11 cellular contexts compared by ENCODE assay signal in genomic region chr2:113895819-113896563, GRCh38. TPM values are rescaled to one million over a fixed set of nuclear protein-coding genes. Genes with fewer than 3 reads are reported as not detected.
DNase-seq lines count a peak whose midpoint lies in the region; ATAC-seq, FAIRE-seq and TF ChIP-seq lines count a peak whose summit lies in the region.
"Had no signal": no experiment of that assay in that cellular context is flagged by ENCODE, and none has a peak within 500 bp of the region (broad histone marks: within the 10 kb centered on the region; RNA-seq: fewer than 3 reads in every experiment).

No MANE protein-coding gene starts in this region.

- dilution Hi-C loops in keratinocyte (cut with MboI; ENCODE audit: extremely low pct_ligation_motif_present, low sequenced_read_pairs), result no loop called here

- CTCF ChIA-PET in activated CD8-positive, alpha-beta T cell treated with anti-CD3 and anti-CD28 coated beads for 36 hours (lab: Charles Lee), result interaction anchor here (1.0 to 2.4 kb wide), 5 partner anchors 8 to 292 kb away, joined by 3 to 6 read pairs (median 3); no protein-coding TSS in a partner anchor
- CTCF ChIA-PET in Caco-2 (lab: Charles Lee), result no interaction called here

- H3K36me3 Mint-ChIP-seq in CD4-positive, CD25-positive, alpha-beta regulatory T cell, result peaks cover 33% of the 10 kb centered on the region
- peaks cover 65% of the 10 kb centered on the region for H3K36me3 Mint-ChIP-seq in activated CD8-positive, alpha-beta T cell treated with anti-CD3 and anti-CD28 coated beads for 36 hours (ENCODE audit: low read depth)
- H3K36me3 Mint-ChIP-seq in Caco-2 (ENCODE audit: insufficient read depth, unreplicated experiment), result peaks cover 39% of the 10 kb centered on the region

- H3K27me3 ChIP-seq in CD4-positive, CD25-positive, alpha-beta regulatory T cell (ENCODE audit: control insufficient read depth, insufficient read depth, low read length), result no peaks in the 10 kb centered on the region
- H3K27me3 ChIP-seq in keratinocyte (ENCODE audit: control insufficient read depth, extremely low read depth, insufficient read depth, low read length), result no peaks in the 10 kb centered on the region
- H3K27me3 ChIP-seq in Caco-2 (replicated peaks; ENCODE audit: control insufficient read depth, insufficient read depth, low read length), result no peaks in the 10 kb centered on the region
- H3K27me3 ChIP-seq: upper lobe of right lung had no signal

- H3K4me3 ChIP-seq in CD4-positive, CD25-positive, alpha-beta regulatory T cell (ENCODE audit: low read depth, low read length), result peak overlapping the region; percentile 93
- H3K4me3 ChIP-seq in keratinocyte (ENCODE audit: control insufficient read depth in 2 of 3, extremely low read depth in 1 of 3, insufficient read depth in 2 of 3, low read depth in 1 of 3, low read length in 3 of 3) (no peak overlapping the region), Caco-2 (ENCODE audit: low read depth, low read length) (no peak overlapping the region)
- H3K4me3 ChIP-seq: upper lobe of right lung had no signal

- no peak for TF ChIP-seq CTCF in activated CD8-positive, alpha-beta T cell treated with anti-CD3 and anti-CD28 coated beads for 36 hours (IDR thresholded peaks at IDR 0.05)
- TF ChIP-seq CTCF in keratinocyte (optimal IDR thresholded peaks at IDR 0.05 in 1 of 3, IDR thresholded peaks at IDR 0.05 in 1 of 3, conservative IDR thresholded peaks at IDR 0.05 in 1 of 3; ENCODE audit: extremely low read depth in 1 of 3, insufficient read depth in 2 of 3, low read length in 3 of 3), result no peak
- no peak for TF ChIP-seq CTCF in Caco-2 (IDR thresholded peaks at IDR 0.05; ENCODE audit: insufficient read depth in 1 of 2, low read depth in 1 of 2, low read length in 1 of 2, severe bottlenecking in 1 of 2, unreplicated experiment in 1 of 2)

- peak overlapping the region; percentile 92 to 99 (median 94) for H3K4me3 Mint-ChIP-seq in CD4-positive, CD25-positive, alpha-beta regulatory T cell
- H3K4me3 Mint-ChIP-seq in activated CD8-positive, alpha-beta T cell treated with anti-CD3 and anti-CD28 coated beads for 36 hours, result peak overlapping the region; percentile 99
- no peak overlapping the region for H3K4me3 Mint-ChIP-seq in Caco-2 (ENCODE audit: unreplicated experiment)

- H3K27ac ChIP-seq in CD4-positive, CD25-positive, alpha-beta regulatory T cell (ENCODE audit: insufficient read depth, low read length, poor library complexity, severe bottlenecking), result peak overlapping the region; percentile 64
- no peak overlapping the region for H3K27ac ChIP-seq in keratinocyte (ENCODE audit: control insufficient read depth, insufficient read depth, low read length)
- H3K27ac ChIP-seq: upper lobe of right lung had no signal

- peaks cover 10% of the 10 kb centered on the region for H3K36me3 ChIP-seq in CD4-positive, CD25-positive, alpha-beta regulatory T cell (ENCODE audit: control insufficient read depth, insufficient read depth, low read length)
- peaks cover 0 to 2% of the 10 kb centered on the region in 2 experiments for H3K36me3 ChIP-seq in keratinocyte (ENCODE audit: control insufficient read depth in 2 of 2, extremely low read depth in 1 of 2, insufficient read depth in 2 of 2, low read length in 2 of 2)
- 0 out of 2 replicates have a peak, but pooled peaks cover 2% of the 10 kb centered on the region for H3K36me3 ChIP-seq in Caco-2 (ENCODE audit: control insufficient read depth, insufficient read depth, low read length)
- H3K36me3 ChIP-seq: upper lobe of right lung had no signal

- ATAC-seq in CD4-positive, CD25-positive, alpha-beta regulatory T cell (ENCODE audit: low read depth in 2 of 2), result no peak
- peak; percentile 24 for ATAC-seq in activated CD8-positive, alpha-beta T cell treated with anti-CD3 and anti-CD28 coated beads for 36 hours
- ATAC-seq: upper lobe of right lung had no signal

- H3K9me3 Mint-ChIP-seq in CD4-positive, CD25-positive, alpha-beta regulatory T cell, result no peaks in the 10 kb centered on the region
- no peaks in the 10 kb centered on the region for H3K9me3 Mint-ChIP-seq in activated CD8-positive, alpha-beta T cell treated with anti-CD3 and anti-CD28 coated beads for 36 hours
- H3K9me3 Mint-ChIP-seq in Caco-2 (ENCODE audit: unreplicated experiment), result no peaks in the 10 kb centered on the region

- H3K4me2 ChIP-seq in keratinocyte (ENCODE audit: control insufficient read depth, extremely low read depth, insufficient read depth, low read depth, low read length), result peak overlapping the region; percentile 91

- H3K4me1 ChIP-seq in CD4-positive, CD25-positive, alpha-beta regulatory T cell (ENCODE audit: control insufficient read depth, insufficient read depth, low read length, poor library complexity, severe bottlenecking), result peaks cover 97% of the 10 kb centered on the region
- H3K4me1 ChIP-seq in keratinocyte (ENCODE audit: control insufficient read depth, extremely low read depth, insufficient read depth, low read length) (peaks cover 48% of the 10 kb centered on the region), Caco-2 (peaks cover 61% of the 10 kb centered on the region)

- intact Hi-C loops in activated CD8-positive, alpha-beta T cell treated with anti-CD3 and anti-CD28 coated beads for 36 hours (cut with micrococcal nuclease), result loop anchor here (10.0 kb wide), 1 partner anchor 201 kb away; no protein-coding TSS in a partner anchor
- intact Hi-C loops in Caco-2 (cut with micrococcal nuclease; ENCODE audit: unreplicated experiment), result no loop called here

- no peaks in the 10 kb centered on the region for H3K9me3 ChIP-seq in CD4-positive, CD25-positive, alpha-beta regulatory T cell (ENCODE audit: control insufficient read depth in 2 of 2, low read length in 2 of 2)
- H3K9me3 ChIP-seq in keratinocyte (ENCODE audit: control insufficient read depth, low read depth, low read length), result no peaks in the 10 kb centered on the region
- no peaks in the 10 kb centered on the region for H3K9me3 ChIP-seq in Caco-2
- H3K9me3 ChIP-seq: upper lobe of right lung had no signal

- no TSS peak for BruUV-seq in Caco-2 (replicated peaks; lab: Mats Ljungman, UMichigan)

- H3K79me2 ChIP-seq in keratinocyte (ENCODE audit: control insufficient read depth, insufficient read depth, low read length), result peaks cover 99% of the 10 kb centered on the region

- H3K27me3 Mint-ChIP-seq in CD4-positive, CD25-positive, alpha-beta regulatory T cell, result no peaks in the 10 kb centered on the region
- no peaks in the 10 kb centered on the region for H3K27me3 Mint-ChIP-seq in activated CD8-positive, alpha-beta T cell treated with anti-CD3 and anti-CD28 coated beads for 36 hours
- no peaks in the 10 kb centered on the region for H3K27me3 Mint-ChIP-seq in Caco-2 (ENCODE audit: insufficient read depth, unreplicated experiment)

- no peak for DNase-seq in CD4-positive, CD25-positive, alpha-beta regulatory T cell
- DNase-seq in GM18507 (ENCODE audit: extremely low spot score, insufficient read length, low read depth) (no peak), keratinocyte (ENCODE audit: low read depth, low spot score) (no peak), Caco-2 (no peak), NCI-H2107 (lab: John Stamatoyannopoulos, UW) (no peak), NCI-H510A treated with DMSO at 0.1 percent for 48 hours (lab: John Stamatoyannopoulos, UW) (no peak), NCI-H128 (lab: John Stamatoyannopoulos, UW; ENCODE audit: unreplicated experiment) (no peak)
- DNase-seq in activated CD8-positive, alpha-beta T cell treated with anti-CD3 and anti-CD28 coated beads for 36 hours, result no peak
- DNase-seq: upper lobe of right lung had no signal

- peak overlapping the region; percentile 30 to 83 (median 50) for H3K27ac Mint-ChIP-seq in CD4-positive, CD25-positive, alpha-beta regulatory T cell
- H3K27ac Mint-ChIP-seq in activated CD8-positive, alpha-beta T cell treated with anti-CD3 and anti-CD28 coated beads for 36 hours, result peak overlapping the region; percentile 79
- no peak overlapping the region for H3K27ac Mint-ChIP-seq in Caco-2 (ENCODE audit: unreplicated experiment)

- peak; percentile 67 for FAIRE-seq in GM18507 (lab: Jason Lieb, UNC)
- FAIRE-seq in keratinocyte (lab: Jason Lieb, UNC), result no peak
- FAIRE-seq: colon, frontal cortex had no signal

- peaks cover 5% of the 10 kb centered on the region for H3K9me1 ChIP-seq in keratinocyte (ENCODE audit: control insufficient read depth, extremely low read depth, insufficient read depth, low read length)

- peaks cover 69 to 95% (median 83%) of the 10 kb centered on the region in 4 donors for H3K4me1 Mint-ChIP-seq in CD4-positive, CD25-positive, alpha-beta regulatory T cell
- H3K4me1 Mint-ChIP-seq in activated CD8-positive, alpha-beta T cell treated with anti-CD3 and anti-CD28 coated beads for 36 hours (ENCODE audit: low read depth), result peaks cover 85% of the 10 kb centered on the region
- peaks cover 76% of the 10 kb centered on the region for H3K4me1 Mint-ChIP-seq in Caco-2 (ENCODE audit: low read depth, unreplicated experiment)

- POLR2A ChIA-PET in activated CD8-positive, alpha-beta T cell treated with anti-CD3 and anti-CD28 coated beads for 36 hours (lab: Charles Lee), result interaction anchor here (1.1 to 6.8 kb wide), 2 partner anchors 9 to 13 kb away, joined by 3 to 35 read pairs; no protein-coding TSS in a partner anchor
- POLR2A ChIA-PET in Caco-2 (lab: Charles Lee), result no interaction called here

- no peak overlapping the region for H3K9ac ChIP-seq in keratinocyte (ENCODE audit: control insufficient read depth, extremely low read depth, insufficient read depth, low read length)

- H2AFZ ChIP-seq in keratinocyte (ENCODE audit: control insufficient read depth, low read length), result no peak overlapping the region

- H4K20me1 ChIP-seq in keratinocyte (ENCODE audit: control insufficient read depth, extremely low read depth, insufficient read depth, low read length), result peaks cover 14% of the 10 kb centered on the region

RNA-seq across cellular contexts. Expression of gene ACTR3, which starts 6.1 kb away (rescaled TPM):
- total RNA-seq in CD4-positive, CD25-positive, alpha-beta regulatory T cell, result 328 TPM
- polyA plus RNA-seq in CD4-positive, CD25-positive, alpha-beta regulatory T cell, result 100 to 1,000 TPM; 534 to 718 (median 579) TPM
- 100 to 1,000 TPM; 442 to 449 TPM for total RNA-seq in activated CD8-positive, alpha-beta T cell treated with anti-CD3 and anti-CD28 coated beads for 36 hours
- 230 to 340 TPM (median 232 TPM) in 3 replicates for polyA plus RNA-seq in keratinocyte
- 221 TPM for polyA plus RNA-seq in keratinocyte (2011; ENCODE audit: low read depth)
- polyA plus RNA-seq in keratinocyte (2011; cell fraction: cytosol; rRNA removed), result 219 and 347 TPM in 2 replicates
- polyA plus RNA-seq in keratinocyte (2011; cell fraction: nucleus; rRNA removed), result 170 and 240 TPM in 2 replicates
- polyA plus RNA-seq in keratinocyte (2012; ENCODE audit: low replicate concordance), result 159 and 232 TPM in 2 replicates
- 103 to 389 TPM (median 268 TPM) in 3 replicates for polyA minus RNA-seq in keratinocyte
- polyA minus RNA-seq in keratinocyte (2011; cell fraction: cytosol; rRNA and poly(A)+ RNA removed), result 491 TPM
- polyA minus RNA-seq in keratinocyte (2011; cell fraction: nucleus; rRNA and poly(A)+ RNA removed), result 108 and 203 TPM in 2 replicates
- total RNA-seq in Caco-2 (2022), result 340 and 341 TPM in 2 replicates
